In genomic region chr15:34365836-34366235, GRCh38 we compare ENCODE assay signal across 8 cellular contexts. TPM values are rescaled to one million over a fixed set of nuclear protein-coding genes. Genes with fewer than 3 reads are reported as not detected.
A peak's percentile ranks its signal among the peaks of the same experiment; 100 is the strongest.
DNase-seq lines count a peak whose midpoint lies in the region; ATAC-seq, FAIRE-seq and TF ChIP-seq lines count a peak whose summit lies in the region.

No MANE protein-coding gene starts in this region.

- no peak for FAIRE-seq in bronchial epithelial cell (lab: Jason Lieb, UNC)

- H3K23ac ChIP-seq in mesendoderm (ENCODE audit: low read length) = no peak overlapping the region

- H3K4me1 ChIP-seq in mesendoderm (ENCODE audit: control insufficient read depth, low read depth, low read length) (peaks cover 7% of the 10 kb centered on the region), upper lobe of right lung (peaks cover 9% of the 10 kb centered on the region)

- no peaks in the 10 kb centered on the region for H3K9me3 ChIP-seq in upper lobe of right lung

- no CpG with 5 or more reads among the region's 5 CpGs for WGBS in mesendoderm (ENCODE audit: extremely low coverage, insufficient coverage, low lambda C conversion rate)

- intact Hi-C loops in upper lobe of right lung (cut with DNase I) = no loop called here

- H3K36me3 Mint-ChIP-seq in activated T-cell treated with anti-CD3 and anti-CD28 coated beads, Interleukin-2, amount 50 U/mL, for 72 hours (ENCODE audit: insufficient read depth in 2 of 2) = peaks cover 2 to 10% of the 10 kb centered on the region in 2 donors

- H2BK120ac ChIP-seq in mesendoderm (ENCODE audit: low read depth, low read length) = no peak overlapping the region

- H4K5ac ChIP-seq in mesendoderm (ENCODE audit: low read length) = no peak overlapping the region

- TF ChIP-seq CTCF in bronchial epithelial cell (IDR thresholded peaks at IDR 0.05; ENCODE audit: insufficient read depth, low read length, severe bottlenecking) (no peak), upper lobe of right lung (IDR thresholded peaks at IDR 0.05) (no peak)

- H3K4me3 ChIP-seq in bronchial epithelial cell (ENCODE audit: low read depth, low read length) = peak overlapping the region; percentile 85
- H3K4me3 ChIP-seq in mesendoderm (ENCODE audit: low read length) = peak overlapping the region; percentile 29
- peak overlapping the region; percentile 98 for H3K4me3 ChIP-seq in upper lobe of right lung

- no peak overlapping the region for H2BK5ac ChIP-seq in mesendoderm (ENCODE audit: low read length)

- H3K27me3 Mint-ChIP-seq in activated T-cell treated with anti-CD3 and anti-CD28 coated beads, Interleukin-2, amount 50 U/mL, for 72 hours (ENCODE audit: low read depth) = no peaks in the 10 kb centered on the region

- no peak for ATAC-seq in activated T-cell treated with anti-CD3 and anti-CD28 coated beads, Interleukin-2, amount 50 U/mL, for 72 hours (replicated peaks in 1 of 2)
- no peak for ATAC-seq in upper lobe of right lung

- H3K4me3 Mint-ChIP-seq in activated T-cell treated with anti-CD3 and anti-CD28 coated beads, Interleukin-2, amount 50 U/mL, for 72 hours = peak overlapping the region; percentile 96

- H3K27ac ChIP-seq in mesendoderm (ENCODE audit: low read depth, low read length) (peak overlapping the region; percentile 26), upper lobe of right lung (no peak overlapping the region)

- H3K27ac Mint-ChIP-seq in activated T-cell treated with anti-CD3 and anti-CD28 coated beads, Interleukin-2, amount 50 U/mL, for 72 hours = no peak overlapping the region

- peaks cover 15% of the 10 kb centered on the region for H3K79me2 ChIP-seq in mesendoderm (ENCODE audit: control insufficient read depth, insufficient read depth, low read length)

- no peaks in the 10 kb centered on the region for H3K9me3 Mint-ChIP-seq in activated T-cell treated with anti-CD3 and anti-CD28 coated beads, Interleukin-2, amount 50 U/mL, for 72 hours

- H2AK5ac ChIP-seq in mesendoderm (ENCODE audit: low read length) = no peak overlapping the region

- H3K18ac ChIP-seq in mesendoderm (ENCODE audit: low read length) = no peak overlapping the region

- no peak overlapping the region for H4K8ac ChIP-seq in mesendoderm (ENCODE audit: low read depth, low read length)

- peak overlapping the region; percentile 84 for H3K56ac ChIP-seq in mesendoderm (ENCODE audit: low read length)

- no peak overlapping the region for H3K4ac ChIP-seq in mesendoderm (ENCODE audit: low read depth, low read length)

- H3K36me3 ChIP-seq in bronchial epithelial cell (ENCODE audit: control insufficient read depth, insufficient read depth, low read length) = peaks cover 4% of the 10 kb centered on the region
- H3K36me3 ChIP-seq in mesendoderm (ENCODE audit: control insufficient read depth, insufficient read depth, low read length) = no peaks in the 10 kb centered on the region
- H3K36me3 ChIP-seq in upper lobe of right lung = peaks cover under 1% of the 10 kb centered on the region

- peaks cover 42% of the 10 kb centered on the region for H3K4me1 Mint-ChIP-seq in activated T-cell treated with anti-CD3 and anti-CD28 coated beads, Interleukin-2, amount 50 U/mL, for 72 hours (ENCODE audit: low read depth)

- DNase-seq in activated T-cell treated with anti-CD3 and anti-CD28 coated beads, Interleukin-2, amount 50 U/mL, for 72 hours = no peak
- DNase-seq in activated T-cell treated with anti-CD3 and anti-CD28 coated beads, Interleukin-2, amount 50 U/mL, for 48 hours = no peak
- DNase-seq in bronchial epithelial cell (ENCODE audit: low read depth) (no peak), mesendoderm (no peak), upper lobe of right lung (no peak), NCI-H1694 (lab: John Stamatoyannopoulos, UW) (no peak)
- no peak for DNase-seq in stimulated activated CD4-positive, alpha-beta T cell treated with anti-CD3 and anti-CD28 coated beads, Interleukin-2, amount 100 ng/mL, for 24 hours
- no peak for DNase-seq in stimulated activated CD4-positive, alpha-beta T cell treated with anti-CD3 and anti-CD28 coated beads, Interleukin-12 subunit alpha, Interleukin-12 subunit beta, amount 100 ng/mL, for 4 hours

- no peak overlapping the region for H2BK15ac ChIP-seq in mesendoderm (replicated peaks; ENCODE audit: low read depth)

- peak overlapping the region; percentile 82 for H3K4me2 ChIP-seq in mesendoderm (ENCODE audit: low read length)

- H3K9ac ChIP-seq in mesendoderm (ENCODE audit: low read length) = peak overlapping the region; percentile 66

- no peaks in the 10 kb centered on the region for H3K27me3 ChIP-seq in bronchial epithelial cell (ENCODE audit: control insufficient read depth, insufficient read depth, low read length)
- H3K27me3 ChIP-seq in mesendoderm (ENCODE audit: insufficient read depth, low read length, poor library complexity) = no peaks in the 10 kb centered on the region
- no peaks in the 10 kb centered on the region for H3K27me3 ChIP-seq in upper lobe of right lung

- H3K79me1 ChIP-seq in mesendoderm (ENCODE audit: low read length) = peaks cover 21% of the 10 kb centered on the region

RNA-seq across cellular contexts. Expression of gene LPCAT4, which starts 1.2 kb away (rescaled TPM):
- 10 to 100 TPM; 33.8 to 38.3 TPM for total RNA-seq in activated T-cell treated with anti-CD3 and anti-CD28 coated beads, Interleukin-2, amount 50 U/mL, for 72 hours
- 5.6 and 6.1 TPM in 2 replicates for total RNA-seq in bronchial epithelial cell
- 24.7 TPM for polyA plus RNA-seq in mesendoderm (2013, experiment 1 of 2)
- 25.1 TPM for polyA plus RNA-seq in mesendoderm (2013, experiment 2 of 2)
- total RNA-seq in upper lobe of right lung = 31.5 TPM

RNA-seq across cellular contexts. Expression of gene NUTM1, which starts 22.7 kb away (rescaled TPM):
- total RNA-seq in activated T-cell treated with anti-CD3 and anti-CD28 coated beads, Interleukin-2, amount 50 U/mL, for 72 hours = not detected
- total RNA-seq in bronchial epithelial cell (not detected in 2 replicates), upper lobe of right lung (not detected)
- 0.56 TPM for polyA plus RNA-seq in mesendoderm (2013, experiment 1 of 2)
- polyA plus RNA-seq in mesendoderm (2013, experiment 2 of 2) = 0.53 TPM

RNA-seq across cellular contexts. Expression of gene NOP10, which starts 22.9 kb away (rescaled TPM):
- total RNA-seq in activated T-cell treated with anti-CD3 and anti-CD28 coated beads, Interleukin-2, amount 50 U/mL, for 72 hours = 100 to 1,000 TPM; 126 to 158 TPM
- 168 and 187 TPM in 2 replicates for total RNA-seq in bronchial epithelial cell
- polyA plus RNA-seq in mesendoderm (2013, experiment 1 of 2) = 546 TPM
- 590 TPM for polyA plus RNA-seq in mesendoderm (2013, experiment 2 of 2)
- total RNA-seq in upper lobe of right lung = 161 TPM

RNA-seq across cellular contexts. Expression of gene SLC12A6, which starts 28.3 kb away (rescaled TPM):
- 10 to 100 TPM; 25.0 to 31.3 TPM for total RNA-seq in activated T-cell treated with anti-CD3 and anti-CD28 coated beads, Interleukin-2, amount 50 U/mL, for 72 hours
- total RNA-seq in bronchial epithelial cell (24.5 and 28.8 TPM in 2 replicates), upper lobe of right lung (44.9 TPM)
- polyA plus RNA-seq in mesendoderm (2013, experiment 1 of 2) = 4.5 TPM
- 4.4 TPM for polyA plus RNA-seq in mesendoderm (2013, experiment 2 of 2)

Comparison
In these comparisons a context has a peak if more than half of its experiments do, and no peak if none do; other contexts are left out.
1. H3K4me3 ChIP-seq: peak in every context shown above with its lines; median percentile 98 in upper lobe of right lung; 85 in bronchial epithelial cell; 29 in mesendoderm.